1 cellular context compared by ENCODE assay signal in the genomic region with DNA sequence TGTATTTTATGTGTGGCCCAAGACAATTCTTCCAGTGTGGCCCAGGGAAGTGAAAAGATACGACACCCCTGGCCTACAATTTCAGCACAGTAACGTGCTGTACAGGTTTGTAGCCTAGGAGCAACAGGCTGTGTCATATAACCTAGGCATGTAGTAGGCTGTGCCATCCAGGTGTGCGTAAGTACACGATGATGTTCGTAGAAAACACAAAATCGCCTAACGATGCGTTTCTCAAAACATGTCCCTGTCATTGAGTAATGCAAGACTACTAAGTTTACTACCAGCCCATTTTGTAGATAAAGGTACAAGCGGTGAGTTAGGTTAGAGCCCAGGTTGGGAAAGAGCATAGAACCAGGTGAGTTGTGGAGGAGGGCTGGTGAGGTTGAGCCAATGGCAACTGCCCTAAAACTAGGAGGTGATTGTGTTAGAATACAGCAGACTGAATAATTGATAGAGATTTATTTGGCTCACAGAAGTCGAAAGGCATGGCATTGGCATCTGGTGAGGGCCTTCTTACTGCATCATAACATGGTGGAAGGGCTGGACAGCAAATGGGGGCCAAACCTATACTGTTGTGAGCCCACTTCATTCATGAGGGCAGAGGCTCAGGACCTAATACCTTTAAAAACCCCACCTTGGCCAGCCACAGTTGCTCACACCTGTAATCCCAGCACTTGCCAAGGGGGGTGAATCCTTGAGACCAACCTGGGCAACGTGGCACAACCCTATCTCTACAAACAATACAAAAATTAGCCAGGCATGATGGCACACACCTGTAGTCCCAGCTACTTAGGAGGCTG.
TF ChIP-seq lines count a peak whose summit lies in the region.

No MANE protein-coding gene starts in this region.

TF ChIP-seq in SK-N-SH treated with all-trans-retinoic acid at 6 μM for 48 hours, 23 proteins besides CTCF, POLR2A, EP300 and RAD21 (continued from another document):
- TF ChIP-seq, protein P1, sequence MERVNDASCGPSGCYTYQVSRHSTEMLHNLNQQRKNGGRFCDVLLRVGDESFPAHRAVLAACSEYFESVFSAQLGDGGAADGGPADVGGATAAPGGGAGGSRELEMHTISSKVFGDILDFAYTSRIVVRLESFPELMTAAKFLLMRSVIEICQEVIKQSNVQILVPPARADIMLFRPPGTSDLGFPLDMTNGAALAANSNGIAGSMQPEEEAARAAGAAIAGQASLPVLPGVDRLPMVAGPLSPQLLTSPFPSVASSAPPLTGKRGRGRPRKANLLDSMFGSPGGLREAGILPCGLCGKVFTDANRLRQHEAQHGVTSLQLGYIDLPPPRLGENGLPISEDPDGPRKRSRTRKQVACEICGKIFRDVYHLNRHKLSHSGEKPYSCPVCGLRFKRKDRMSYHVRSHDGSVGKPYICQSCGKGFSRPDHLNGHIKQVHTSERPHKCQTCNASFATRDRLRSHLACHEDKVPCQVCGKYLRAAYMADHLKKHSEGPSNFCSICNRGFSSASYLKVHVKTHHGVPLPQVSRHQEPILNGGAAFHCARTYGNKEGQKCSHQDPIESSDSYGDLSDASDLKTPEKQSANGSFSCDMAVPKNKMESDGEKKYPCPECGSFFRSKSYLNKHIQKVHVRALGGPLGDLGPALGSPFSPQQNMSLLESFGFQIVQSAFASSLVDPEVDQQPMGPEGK (CRISPR knock-in tag; IDR thresholded peaks at IDR 0.05; ENCODE audit: borderline replicate concordance): peak; percentile 87
- TF ChIP-seq TOX (CRISPR knock-in tag; IDR thresholded peaks at IDR 0.05; ENCODE audit: borderline replicate concordance) (peak; percentile 19; the same call in 1 of the 2 replicates), ZNF70 (CRISPR knock-in tag; IDR thresholded peaks at IDR 0.05) (no peak), ESRRG (CRISPR knock-in tag; IDR thresholded peaks at IDR 0.05) (peak; percentile 57; the same call in 1 of the 2 replicates)
- TF ChIP-seq, protein P2, sequence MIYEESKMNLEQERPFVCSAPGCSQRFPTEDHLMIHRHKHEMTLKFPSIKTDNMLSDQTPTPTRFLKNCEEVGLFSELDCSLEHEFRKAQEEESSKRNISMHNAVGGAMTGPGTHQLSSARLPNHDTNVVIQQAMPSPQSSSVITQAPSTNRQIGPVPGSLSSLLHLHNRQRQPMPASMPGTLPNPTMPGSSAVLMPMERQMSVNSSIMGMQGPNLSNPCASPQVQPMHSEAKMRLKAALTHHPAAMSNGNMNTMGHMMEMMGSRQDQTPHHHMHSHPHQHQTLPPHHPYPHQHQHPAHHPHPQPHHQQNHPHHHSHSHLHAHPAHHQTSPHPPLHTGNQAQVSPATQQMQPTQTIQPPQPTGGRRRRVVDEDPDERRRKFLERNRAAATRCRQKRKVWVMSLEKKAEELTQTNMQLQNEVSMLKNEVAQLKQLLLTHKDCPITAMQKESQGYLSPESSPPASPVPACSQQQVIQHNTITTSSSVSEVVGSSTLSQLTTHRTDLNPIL (CRISPR knock-in tag; IDR thresholded peaks at IDR 0.05; ENCODE audit: low read depth): peak; percentile 62
